16 cellular contexts compared by ENCODE assay signal in the genomic region with DNA sequence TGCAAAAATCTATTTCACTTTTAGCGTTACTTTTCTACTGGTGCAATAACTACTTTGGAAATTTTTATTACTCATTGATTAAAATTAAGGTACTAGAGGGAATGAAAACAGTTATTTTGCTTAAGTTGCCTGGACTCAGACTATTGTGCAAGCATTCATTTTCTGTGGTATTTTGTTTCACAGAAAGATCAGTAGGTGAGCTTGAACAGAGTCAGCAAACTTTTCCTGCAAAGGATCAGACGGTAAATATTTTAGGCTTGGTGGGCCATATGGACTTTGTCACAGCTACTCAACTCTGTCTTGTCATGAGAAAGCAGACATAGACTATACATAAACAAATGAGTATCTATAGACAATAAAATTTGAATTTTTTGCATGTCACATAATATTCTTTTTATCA.
"Had no signal": no experiment of that assay in that cellular context is flagged by ENCODE, and none has a peak within 500 bp of the region (broad histone marks: within the 10 kb centered on the region; RNA-seq: fewer than 3 reads in every experiment).

No MANE protein-coding gene starts in this region.

- H3K4me1 Mint-ChIP-seq: activated B cell treated with CpG ODN at 0.5 μM for 24 hours; activated CD4-positive, alpha-beta T cell treated with anti-CD3 and anti-CD28 coated beads, Interleukin-2, amount 10 ng/mL, durations not matched to agents 7 days and 5 days; activated naive CD8-positive, alpha-beta T cell treated with anti-CD3 and anti-CD28 coated beads, Interleukin-2, amount 50 U/mL, for 24 hours; neural crest cell; stimulated activated memory B cell treated with anti-CD40 and anti-IgM and Interleukin-4, amounts not matched to agents 10 μg/mL and 1 μg/mL and 100 μg/mL, for 72 hours had no signal

- H3K9me3 Mint-ChIP-seq: activated CD4-positive, alpha-beta T cell treated with anti-CD3 and anti-CD28 coated beads, Interleukin-2, amount 10 ng/mL, durations not matched to agents 7 days and 5 days; neural crest cell; T-helper 1 cell treated with Interleukin-12 subunit alpha and Interleukin-12 subunit beta and Interleukin-4 antibody, amounts not matched to agents 30 μg/mL and 1 μg/mL, for 36 hours had no signal

- ATAC-seq: activated naive CD8-positive, alpha-beta T cell treated with anti-CD3 and anti-CD28 coated beads, Interleukin-2, amount 50 U/mL, for 24 hours; gastrocnemius medialis; pancreas; stimulated activated memory B cell treated with anti-CD40 and anti-IgM and Interleukin-4, amounts not matched to agents 10 μg/mL and 1 μg/mL and 100 μg/mL, for 72 hours had no signal

- H3K27me3 Mint-ChIP-seq: activated B cell treated with CpG ODN at 0.5 μM for 24 hours; activated CD4-positive, alpha-beta T cell treated with anti-CD3 and anti-CD28 coated beads, Interleukin-2, amount 10 ng/mL, durations not matched to agents 7 days and 5 days; activated naive CD8-positive, alpha-beta T cell treated with anti-CD3 and anti-CD28 coated beads, Interleukin-2, amount 50 U/mL, for 24 hours; stimulated activated memory B cell treated with anti-CD40 and anti-IgM and Interleukin-4, amounts not matched to agents 10 μg/mL and 1 μg/mL and 100 μg/mL, for 72 hours had no signal

- H3K36me3 Mint-ChIP-seq: stimulated activated memory B cell treated with anti-CD40 and anti-IgM and Interleukin-4, amounts not matched to agents 10 μg/mL and 1 μg/mL and 100 μg/mL, for 72 hours had no signal

- H3K27ac Mint-ChIP-seq: activated B cell treated with CpG ODN at 0.5 μM for 24 hours; activated CD4-positive, alpha-beta T cell treated with anti-CD3 and anti-CD28 coated beads, Interleukin-2, amount 10 ng/mL, durations not matched to agents 7 days and 5 days; activated naive CD8-positive, alpha-beta T cell treated with anti-CD3 and anti-CD28 coated beads, Interleukin-2, amount 50 U/mL, for 24 hours; stimulated activated memory B cell treated with anti-CD40 and anti-IgM and Interleukin-4, amounts not matched to agents 10 μg/mL and 1 μg/mL and 100 μg/mL, for 72 hours; T-helper 1 cell treated with Interleukin-12 subunit alpha and Interleukin-12 subunit beta and Interleukin-4 antibody, amounts not matched to agents 30 μg/mL and 1 μg/mL, for 36 hours had no signal

- DNase-seq: activated B cell treated with CpG ODN at 0.5 μM for 24 hours; activated CD4-positive, alpha-beta T cell treated with anti-CD3 and anti-CD28 coated beads, Interleukin-2, amount 10 ng/mL, durations not matched to agents 7 days and 5 days; activated CD8-positive, alpha-beta memory T cell treated with anti-CD3 and anti-CD28 coated beads for 24 hours; activated naive CD4-positive, alpha-beta T cell treated with Interleukin-2 at 50 U/mL for 16 hours; activated naive CD8-positive, alpha-beta T cell treated with anti-CD3 and anti-CD28 coated beads, Interleukin-2, amount 50 U/mL, for 24 hours; dermis blood vessel endothelial cell; gastrocnemius medialis; left ventricle myocardium inferior; mesendoderm; pancreas; spleen; stimulated activated CD4-positive, alpha-beta T cell treated with anti-CD3 and anti-CD28 coated beads, Interleukin-1b, Interleukin-23, amount 100 ng/mL, for 48 hours; tibial artery had no signal

- H3K27ac ChIP-seq: gastrocnemius medialis, left ventricle myocardium inferior, pancreas, spleen, tibial artery had no signal

- H3K4me1 ChIP-seq: gastrocnemius medialis, left ventricle myocardium inferior, pancreas, spleen had no signal

- H3K9me3 ChIP-seq: gastrocnemius medialis, left ventricle myocardium inferior, pancreas, tibial artery had no signal

- H3K27me3 ChIP-seq: gastrocnemius medialis, pancreas, spleen, tibial artery had no signal

- H3K4me3 ChIP-seq: gastrocnemius medialis, left ventricle myocardium inferior, pancreas, spleen, tibial artery had no signal

- H3K4me3 Mint-ChIP-seq: activated B cell treated with CpG ODN at 0.5 μM for 24 hours; activated CD4-positive, alpha-beta T cell treated with anti-CD3 and anti-CD28 coated beads, Interleukin-2, amount 10 ng/mL, durations not matched to agents 7 days and 5 days; activated naive CD8-positive, alpha-beta T cell treated with anti-CD3 and anti-CD28 coated beads, Interleukin-2, amount 50 U/mL, for 24 hours; neural crest cell; stimulated activated memory B cell treated with anti-CD40 and anti-IgM and Interleukin-4, amounts not matched to agents 10 μg/mL and 1 μg/mL and 100 μg/mL, for 72 hours; T-helper 1 cell treated with Interleukin-12 subunit alpha and Interleukin-12 subunit beta and Interleukin-4 antibody, amounts not matched to agents 30 μg/mL and 1 μg/mL, for 36 hours had no signal

- H3K36me3 ChIP-seq: gastrocnemius medialis, left ventricle myocardium inferior, pancreas, spleen, tibial artery had no signal
